Comparison of ENCODE assay signal across 8 cellular contexts in genomic region chr19:44447864-44448674, GRCh38. TPM values are rescaled to one million over a fixed set of nuclear protein-coding genes. Genes with fewer than 3 reads are reported as not detected.
DNase-seq lines count a peak whose midpoint lies in the region; ATAC-seq lines count a peak whose summit lies in the region.

Gene ZNF229, minus strand, starts transcription at chr19:44448472. Its CDS starts 5,625 bp downstream, at chr19:44442847.

- DNase-seq in DMS53 treated with DMSO at 0.1 percent for 48 hours (lab: John Stamatoyannopoulos, UW; ENCODE audit: unreplicated experiment) (peak; percentile 83), NCI-H2029 treated with DMSO at 0.1 percent for 48 hours (lab: John Stamatoyannopoulos, UW) (peak; percentile 82), dermis microvascular lymphatic vessel endothelial cell (ENCODE audit: low read depth in 2 of 2) (peak; percentile 43 to 93), left kidney (ENCODE audit: low read depth, low spot score) (peak; percentile 98), NCI-H2171 treated with DMSO at 0.1 percent for 48 hours (lab: John Stamatoyannopoulos, UW) (no peak)
- DNase-seq in activated CD4-positive, alpha-beta T cell treated with anti-CD3 and anti-CD28 coated beads, Interleukin-2, amount 50 U/mL, for 24 hours (ENCODE audit: low read depth in 1 of 2, low spot score in 1 of 2) = peak; percentile 32 to 68
- peak; percentile 6 to 36 for DNase-seq in stimulated activated CD4-positive, alpha-beta T cell treated with anti-CD3 and anti-CD28 coated beads, Interleukin-1b, Interleukin-23, amount 100 ng/mL, for 1 hour (ENCODE audit: low read depth in 2 of 2)

- no peak for ATAC-seq in GM21390 (IDR thresholded peaks at IDR 0.05; ENCODE audit: unreplicated experiment)

RNA-seq across cellular contexts. Expression of gene ZNF229, which starts in this region (rescaled TPM):
- total RNA-seq in dermis microvascular lymphatic vessel endothelial cell = 5.8 and 5.9 TPM in 2 replicates
